ENCODE assay signal across 8 cellular contexts in the genomic region with DNA sequence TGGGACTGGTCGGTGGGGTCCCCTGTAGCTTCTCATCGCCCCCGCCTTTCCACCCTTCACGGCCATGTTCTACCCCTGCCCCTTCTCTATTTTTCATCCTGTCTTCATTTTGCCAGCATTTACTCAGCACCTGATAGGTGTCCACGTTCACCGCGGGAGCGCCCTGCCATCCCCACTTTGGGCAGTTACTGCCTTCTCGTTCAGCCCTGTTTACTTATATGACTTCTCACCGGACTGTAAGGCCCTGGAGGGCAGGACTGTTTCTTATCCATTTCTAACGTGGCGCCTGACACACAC. TPM values are rescaled to one million over a fixed set of nuclear protein-coding genes. Genes with fewer than 3 reads are reported as not detected.
DNase-seq lines count a peak whose midpoint lies in the region; ATAC-seq and TF ChIP-seq lines count a peak whose summit lies in the region.

No MANE protein-coding gene starts in this region.

- in situ Hi-C loops in astrocyte of the cerebellum (cut with HindIII; ENCODE audit: low sequenced_read_pairs), result loop anchor here (5.0 kb wide), 1 partner anchor 42 kb away; no protein-coding TSS in a partner anchor

- no peak for TF ChIP-seq CTCF in heart left ventricle (IDR thresholded peaks at IDR 0.05)
- no peak for TF ChIP-seq CTCF in astrocyte of the cerebellum (IDR thresholded peaks at IDR 0.05; ENCODE audit: low read depth, low read length, missing control alignments)
- TF ChIP-seq CTCF in lower lobe of right lung (IDR thresholded peaks at IDR 0.05), result no peak
- TF ChIP-seq CTCF in omental fat pad (IDR thresholded peaks at IDR 0.05), result no peak

- peaks cover 0 to 73% (median 53%) of the 10 kb centered on the region in 12 donors for H3K4me1 ChIP-seq in heart left ventricle
- peaks cover 36% of the 10 kb centered on the region for H3K4me1 ChIP-seq in lower lobe of right lung
- H3K4me1 ChIP-seq in urinary bladder (ENCODE audit: insufficient read depth), result no peaks in the 10 kb centered on the region

- ATAC-seq in heart left ventricle (no peak), left ventricle myocardium superior (no peak), lower lobe of right lung (peak in 1 of 2 donors; percentile 1), omental fat pad (ENCODE audit: low FRiP score) (no peak)

- no peak for DNase-seq in heart left ventricle
- DNase-seq in left ventricle myocardium superior, result no peak
- DNase-seq in astrocyte of the cerebellum (ENCODE audit: low read depth), result no peak
- DNase-seq in lower lobe of right lung, result no peak
- no peak for DNase-seq in stimulated activated CD4-positive, alpha-beta T cell treated with anti-CD3 and anti-CD28 coated beads, Interleukin-4, amount 100 ng/mL, for 4 hours
- DNase-seq in omental fat pad (ENCODE audit: low spot score), result no peak
- DNase-seq in COLO668 (lab: John Stamatoyannopoulos, UW; ENCODE audit: unreplicated experiment), result no peak

- H3K27ac ChIP-seq in heart left ventricle (peak overlapping the region; percentile 91 to 99 (median 98)), lower lobe of right lung (peak overlapping the region; percentile 94), urinary bladder (ENCODE audit: low read depth) (peak overlapping the region; percentile 94)

- H3K4me3 ChIP-seq in heart left ventricle (peak overlapping the region; percentile 76 to 97 (median 88)), astrocyte of the cerebellum (ENCODE audit: low read depth, low read length) (peak overlapping the region; percentile 97), lower lobe of right lung (peak overlapping the region; percentile 97), urinary bladder (ENCODE audit: low read depth, low read length) (peak overlapping the region; percentile 69)

- intact Hi-C loops in heart left ventricle (cut with DNase I) (loop anchor here in 6 of 10 donors (1.0 to 5.0 kb wide), 5 partner anchors 37 to 73 kb away; a partner anchor contains a TSS), left ventricle myocardium superior (cut with micrococcal nuclease) (no loop called here), lower lobe of right lung (cut with DNase I) (no loop called here)

- no peaks in the 10 kb centered on the region for H3K9me3 ChIP-seq in heart left ventricle
- H3K9me3 ChIP-seq in lower lobe of right lung, result no peaks in the 10 kb centered on the region

- no peak for TF ChIP-seq POLR2A in heart left ventricle (IDR thresholded peaks at IDR 0.05)

- 0 to 3% (median 1%) methylated on average over 12 of the region's 12 CpGs for WGBS in heart left ventricle, 4 donors
- WGBS in urinary bladder, result under 1% methylated on average over 12 of the region's 12 CpGs

- no peaks in the 10 kb centered on the region for H3K27me3 ChIP-seq in heart left ventricle
- H3K27me3 ChIP-seq in lower lobe of right lung (ENCODE audit: low read depth), result no peaks in the 10 kb centered on the region

- H3K36me3 ChIP-seq in heart left ventricle, result peaks cover 0 to 44% (median 38%) of the 10 kb centered on the region in 9 donors
- peaks cover 39% of the 10 kb centered on the region for H3K36me3 ChIP-seq in lower lobe of right lung
- H3K36me3 ChIP-seq in urinary bladder (ENCODE audit: insufficient read depth), result peaks cover 2% of the 10 kb centered on the region

RNA-seq across cellular contexts. Expression of a gene that starts 0.4 kb away (rescaled TPM):
- total RNA-seq in heart left ventricle, result 100 to 1,000 TPM; 398 to 900 (median 632) TPM
- 100 to 1,000 TPM; 263 to 374 TPM for polyA plus RNA-seq in heart left ventricle
- 688 TPM for total RNA-seq in left ventricle myocardium superior
- 72.2 TPM for total RNA-seq in lower lobe of right lung
- 26.6 TPM for total RNA-seq in urinary bladder
- 88.6 TPM for polyA plus RNA-seq in urinary bladder
- total RNA-seq in omental fat pad, result 10 to 100 TPM; 66.4 to 74.8 (median 70.0) TPM

RNA-seq across cellular contexts. Expression of a gene that starts 38.7 kb away (rescaled TPM):
- total RNA-seq in heart left ventricle (10 to 100 TPM; 11.3 to 53.5 (median 17.4) TPM), left ventricle myocardium superior (11.5 TPM), lower lobe of right lung (39.3 TPM), urinary bladder (14.4 TPM), omental fat pad (10 to 100 TPM; 25.9 to 40.6 (median 33.9) TPM)
- polyA plus RNA-seq in heart left ventricle (10 to 100 TPM; 20.3 to 33.6 TPM), urinary bladder (24.9 TPM)

RNA-seq across cellular contexts. Expression of a gene that starts 46.1 kb away (rescaled TPM):
- 100 to 1,000 TPM in 1 of 9 donors, 10 to 100 TPM in 8; 37.5 to 104 (median 50.1) TPM for total RNA-seq in heart left ventricle
- polyA plus RNA-seq in heart left ventricle, result 100 to 1,000 TPM in 1 of 2 donors, 10 to 100 TPM in 1; 38.3 to 108 TPM
- total RNA-seq in left ventricle myocardium superior, result 64.4 TPM
- 84.5 TPM for total RNA-seq in lower lobe of right lung
- total RNA-seq in urinary bladder, result 93.9 TPM
- polyA plus RNA-seq in urinary bladder, result 97.5 TPM
- total RNA-seq in omental fat pad, result 100 to 1,000 TPM in 1 of 4 donors, 10 to 100 TPM in 3; 60.8 to 142 (median 69.0) TPM

RNA-seq across cellular contexts. Expression of a gene that starts 54.4 kb away (rescaled TPM):
- total RNA-seq in heart left ventricle (100 to 1,000 TPM in 1 of 9 donors, 10 to 100 TPM in 8; 37.1 to 106 (median 41.3) TPM), left ventricle myocardium superior (35.8 TPM), lower lobe of right lung (46.8 TPM), urinary bladder (19.1 TPM), omental fat pad (10 to 100 TPM; 47.0 to 69.2 (median 62.1) TPM)
- polyA plus RNA-seq in heart left ventricle (10 to 100 TPM; 29.3 to 57.4 TPM), urinary bladder (71.5 TPM)

Comparison
In these comparisons a context has a peak if more than half of its experiments do, and no peak if none do; other contexts are left out.
1. intact Hi-C loops: an anchor here in heart left ventricle (1.0 to 5.0 kb wide); none called in left ventricle myocardium superior and lower lobe of right lung.